15 cellular contexts compared by ENCODE assay signal in the genomic region with DNA sequence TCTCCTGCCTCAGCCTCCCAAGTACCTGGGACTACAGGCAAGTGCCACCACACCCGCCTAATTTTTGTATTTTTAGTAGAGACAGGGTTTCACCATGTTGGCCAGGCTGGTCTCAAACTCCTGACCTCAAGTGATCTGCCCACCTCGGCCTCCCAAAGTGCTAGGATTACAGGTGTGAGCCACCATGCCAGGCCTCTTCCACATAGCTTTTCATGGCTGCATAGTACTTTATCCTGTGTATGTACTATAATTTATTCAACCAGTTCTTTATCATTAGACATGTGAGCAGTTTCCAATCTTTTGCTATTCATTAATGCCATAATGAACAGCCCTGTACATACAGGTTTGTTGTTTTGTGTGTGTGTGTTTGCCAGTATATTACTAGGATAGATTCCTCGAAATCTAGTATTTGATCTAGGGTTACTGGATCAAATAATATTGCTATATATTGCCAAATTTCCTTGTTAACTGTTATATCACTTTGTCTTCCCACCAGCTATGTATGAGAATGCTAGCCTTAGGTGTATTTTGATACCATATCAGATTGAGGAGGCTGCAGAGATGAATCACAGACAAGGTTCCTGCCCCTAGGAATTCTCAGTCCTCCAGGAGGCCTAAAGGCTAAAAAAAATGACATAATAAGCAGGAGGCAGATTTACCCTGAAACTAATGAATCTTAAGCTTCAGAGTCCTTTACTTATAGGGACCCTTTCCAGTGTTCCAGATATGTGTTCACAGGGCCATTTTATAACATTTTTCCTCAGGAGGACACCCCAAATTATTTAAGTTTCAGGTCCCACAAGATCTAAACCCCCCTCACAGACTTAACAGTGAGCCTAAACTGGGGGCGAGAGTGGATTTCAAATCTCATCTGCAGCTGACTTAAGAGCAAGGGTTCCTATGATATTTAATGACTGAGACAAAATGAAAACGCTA. TPM values are rescaled to one million over a fixed set of nuclear protein-coding genes. Genes with fewer than 3 reads are reported as not detected.
DNase-seq lines count a peak whose midpoint lies in the region; ATAC-seq and TF ChIP-seq lines count a peak whose summit lies in the region.
"Had no signal": no experiment of that assay in that cellular context is flagged by ENCODE, and none has a peak within 500 bp of the region (broad histone marks: within the 10 kb centered on the region; RNA-seq: fewer than 3 reads in every experiment).

No MANE protein-coding gene starts in this region.

- H3K18ac ChIP-seq in neuronal stem cell (ENCODE audit: low read length), result no peak overlapping the region

- no peak overlapping the region for H2BK12ac ChIP-seq in neuronal stem cell (ENCODE audit: low read length)

- H2BK5ac ChIP-seq in neuronal stem cell (ENCODE audit: low read length), result no peak overlapping the region

- no peak for DNase-seq in activated T-cell treated with anti-CD3 and anti-CD28 coated beads, Interleukin-2, amount 50 U/mL, for 4 hours
- DNase-seq in activated T-cell treated with anti-CD3 and anti-CD28 coated beads, Interleukin-2, amount 50 U/mL, for 1 hour, result no peak
- DNase-seq in PC-9 (peak in 1 of 2 experiments; percentile 47), psoas muscle (no peak), NCI-H1436 treated with DMSO at 0.1 percent for 48 hours (lab: John Stamatoyannopoulos, UW) (no peak), WERI-Rb-1 (no peak), neuronal stem cell (ENCODE audit: low spot score) (no peak)
- DNase-seq: AML-193, NCI-H345, occipital lobe, stomach had no signal

- peaks cover 6% of the 10 kb centered on the region for H3K36me3 Mint-ChIP-seq in activated T-cell treated with anti-CD3 and anti-CD28 coated beads, Interleukin-2, amount 50 U/mL, for 4 hours (ENCODE audit: insufficient read depth)

- CTCF ChIA-PET in PC-9 (lab: Charles Lee), result no interaction called here

- H3K9me3 Mint-ChIP-seq in activated T-cell treated with anti-CD3 and anti-CD28 coated beads, Interleukin-2, amount 50 U/mL, for 4 hours, result no peaks in the 10 kb centered on the region

- H2AFZ ChIP-seq in PC-9 (no peak overlapping the region; the same call in 1 of the 2 replicates), neuronal stem cell (ENCODE audit: low read length) (no peak overlapping the region)

- H2AK5ac ChIP-seq in neuronal stem cell (ENCODE audit: low read depth, low read length), result no peak overlapping the region

- H3K27me3 Mint-ChIP-seq in activated T-cell treated with anti-CD3 and anti-CD28 coated beads, Interleukin-2, amount 50 U/mL, for 4 hours (ENCODE audit: low read depth), result no peaks in the 10 kb centered on the region

- intact Hi-C loops in PC-9 (cut with micrococcal nuclease; ENCODE audit: unreplicated experiment) (loop anchor here (5.0 kb wide), 2 partner anchors 53 to 168 kb away; no protein-coding TSS in a partner anchor), psoas muscle (cut with DNase I) (loop anchor here (5.0 to 10.0 kb wide), 3 partner anchors 53 to 215 kb away; partner anchors contain the start of gene CEP85 (in 1 of the 2))

- no peaks in the 10 kb centered on the region for H4K20me1 ChIP-seq in PC-9 (ENCODE audit: insufficient read depth)

- H3K79me1 ChIP-seq in neuronal stem cell (ENCODE audit: low read depth, low read length), result peaks cover 3% of the 10 kb centered on the region

- POLR2A ChIA-PET in PC-9 (lab: Charles Lee; ENCODE audit: unreplicated experiment), result interaction anchor here (0.7 kb wide), 1 partner anchor 361 kb away, joined by 3 read pairs; no protein-coding TSS in a partner anchor

- no peak for TF ChIP-seq CTCF in PC-9 (conservative IDR thresholded peaks at IDR 0.05)
- TF ChIP-seq CTCF in psoas muscle (IDR thresholded peaks at IDR 0.05), result no peak
- TF ChIP-seq CTCF in WERI-Rb-1 (IDR thresholded peaks at IDR 0.05; ENCODE audit: low read depth, low read length), result no peak

- peak overlapping the region; percentile 80 for H3K4me3 ChIP-seq in PC-9
- H3K4me3 ChIP-seq in endocrine pancreas (ENCODE audit: control insufficient read depth, insufficient read depth, low read length), result peak overlapping the region; percentile 58
- no peak overlapping the region for H3K4me3 ChIP-seq in psoas muscle
- H3K4me3 ChIP-seq in WERI-Rb-1 (ENCODE audit: low read depth, low read length), result no peak overlapping the region
- H3K4me3 ChIP-seq in neuronal stem cell (ENCODE audit: low read length in 2 of 2), result peak overlapping the region in 1 of 2 donors; percentile 99

- H3K9ac ChIP-seq in endocrine pancreas (ENCODE audit: control insufficient read depth, insufficient read depth, low read length) (no peak overlapping the region), neuronal stem cell (ENCODE audit: low read depth, low read length, poor library complexity) (no peak overlapping the region)

- H4K91ac ChIP-seq in neuronal stem cell (ENCODE audit: low read depth, low read length, poor library complexity), result no peak overlapping the region

- BruUV-seq in PC-9 (replicated peaks; lab: Mats Ljungman, UMichigan), result no TSS peak

- ATAC-seq in activated T-cell treated with anti-CD3 and anti-CD28 coated beads, Interleukin-2, amount 50 U/mL, for 4 hours, result no peak
- ATAC-seq in psoas muscle, result no peak

- no peaks in the 10 kb centered on the region; the same call in 1 of the 2 replicates for H3K36me3 ChIP-seq in PC-9 (ENCODE audit: low read depth)
- H3K36me3 ChIP-seq in endocrine pancreas (ENCODE audit: control insufficient read depth, insufficient read depth, low read length), result no peaks in the 10 kb centered on the region
- no peaks in the 10 kb centered on the region for H3K36me3 ChIP-seq in psoas muscle (ENCODE audit: insufficient read depth in 1 of 2, low read depth in 1 of 2)
- peaks cover 21% of the 10 kb centered on the region for H3K36me3 ChIP-seq in WERI-Rb-1
- peaks cover 5 to 11% of the 10 kb centered on the region in 2 donors for H3K36me3 ChIP-seq in neuronal stem cell (replicated peaks in 1 of 2; ENCODE audit: control insufficient read depth in 2 of 2, insufficient read depth in 2 of 2, low read length in 2 of 2)

- peaks cover 17% of the 10 kb centered on the region; the same call in 1 of the 2 replicates for H3F3A ChIP-seq in PC-9 (ENCODE audit: insufficient read depth, low read depth)

- H3K27me3 ChIP-seq in PC-9 (ENCODE audit: insufficient read depth, low read depth) (no peaks in the 10 kb centered on the region), endocrine pancreas (ENCODE audit: control insufficient read depth, insufficient read depth, low read length) (no peaks in the 10 kb centered on the region), psoas muscle (ENCODE audit: insufficient read depth in 3 of 3, low read length in 2 of 3) (no peaks in the 10 kb centered on the region), WERI-Rb-1 (ENCODE audit: insufficient read depth, low read depth, severe bottlenecking) (no peaks in the 10 kb centered on the region), neuronal stem cell (ENCODE audit: control insufficient read depth in 3 of 3, insufficient read depth in 3 of 3, low read depth in 1 of 3, low read length in 3 of 3) (no peaks in the 10 kb centered on the region)
- H3K27me3 ChIP-seq: stomach had no signal

- no peaks in the 10 kb centered on the region for H3K9me3 ChIP-seq in PC-9 (ENCODE audit: insufficient read depth, low read depth)
- H3K9me3 ChIP-seq in endocrine pancreas (ENCODE audit: control insufficient read depth, low read length), result no peaks in the 10 kb centered on the region
- H3K9me3 ChIP-seq in psoas muscle, result no peaks in the 10 kb centered on the region
- H3K9me3 ChIP-seq in WERI-Rb-1 (ENCODE audit: severe bottlenecking), result no peaks in the 10 kb centered on the region
- H3K9me3 ChIP-seq in neuronal stem cell (replicated peaks in 1 of 2; ENCODE audit: control insufficient read depth in 2 of 2, insufficient read depth in 1 of 2, low read depth in 1 of 2, low read length in 2 of 2), result no peaks in the 10 kb centered on the region
- H3K9me3 ChIP-seq: stomach had no signal

- H3K79me2 ChIP-seq in PC-9 (ENCODE audit: low read depth), result peaks cover 21% of the 10 kb centered on the region

- H2BK120ac ChIP-seq in neuronal stem cell (ENCODE audit: low read depth, low read length), result no peak overlapping the region

- H3K27ac ChIP-seq in PC-9 (no peak overlapping the region), psoas muscle (peak overlapping the region; percentile 96), WERI-Rb-1 (no peak overlapping the region), neuronal stem cell (replicated peaks; ENCODE audit: low read length) (no peak overlapping the region)

- no peak overlapping the region for H4K8ac ChIP-seq in neuronal stem cell (ENCODE audit: low read depth, low read length)

- H3K4me3 Mint-ChIP-seq in activated T-cell treated with anti-CD3 and anti-CD28 coated beads, Interleukin-2, amount 50 U/mL, for 4 hours, result peak overlapping the region; percentile 83

- H3K23ac ChIP-seq in neuronal stem cell (ENCODE audit: low read depth, low read length, poor library complexity), result no peak overlapping the region

- H3K4me1 ChIP-seq in PC-9 (replicated peaks; ENCODE audit: insufficient read depth) (peaks cover 24% of the 10 kb centered on the region), endocrine pancreas (ENCODE audit: control insufficient read depth, insufficient read depth, low read length) (peaks cover 8% of the 10 kb centered on the region), psoas muscle (peaks cover 32% of the 10 kb centered on the region), neuronal stem cell (ENCODE audit: control insufficient read depth in 2 of 2, insufficient read depth in 1 of 2, low read depth in 1 of 2, low read length in 2 of 2) (peaks cover 6 to 13% of the 10 kb centered on the region in 2 donors)

- H3K14ac ChIP-seq in neuronal stem cell (ENCODE audit: low read length), result no peak overlapping the region

- H3K4me1 Mint-ChIP-seq in activated T-cell treated with anti-CD3 and anti-CD28 coated beads, Interleukin-2, amount 50 U/mL, for 4 hours (ENCODE audit: low read depth), result peaks cover 24% of the 10 kb centered on the region

- no peak overlapping the region for H2BK15ac ChIP-seq in neuronal stem cell (ENCODE audit: low read length)

- H3K4me2 ChIP-seq in PC-9 (peak overlapping the region; percentile 94), neuronal stem cell (ENCODE audit: insufficient read depth, low read length, poor library complexity, severe bottlenecking) (no peak overlapping the region)

- WGBS in psoas muscle, 3 donors, result 81 to 89% (median 88%) methylated on average over 5 of the region's 5 CpGs
- no CpG with 5 or more reads among the region's 5 CpGs for WGBS in neuronal stem cell (ENCODE audit: extremely low coverage in 2 of 2, insufficient read length in 2 of 2, insufficient replicate concordance in 1 of 2), 2 donors

- no peaks in the 10 kb centered on the region for H3K9me2 ChIP-seq in PC-9 (ENCODE audit: insufficient read depth)

- no peak overlapping the region for H3K4ac ChIP-seq in neuronal stem cell (ENCODE audit: low read length)

RNA-seq across cellular contexts. Expression of gene PDIK1L, which starts 2.1 kb away (rescaled TPM):
- 10 to 100 TPM in 2 of 3 donors, 1 to 10 TPM in 1; 9.6 to 13.5 (median 12.2) TPM for total RNA-seq in activated T-cell treated with anti-CD3 and anti-CD28 coated beads, Interleukin-2, amount 50 U/mL, for 4 hours
- total RNA-seq in PC-9 (2021) (7.6 and 8.4 TPM in 2 replicates), psoas muscle (1 to 10 TPM; 3.1 to 7.0 (median 5.3) TPM)
- 1 to 10 TPM; 1.4 to 5.8 (median 2.4) TPM for polyA plus RNA-seq in psoas muscle
- 4.3 TPM for polyA plus RNA-seq in neuronal stem cell (2013, experiment 1 of 2)
- 4.8 TPM for polyA plus RNA-seq in neuronal stem cell (2013, experiment 2 of 2)

RNA-seq across cellular contexts. Expression of gene TRIM63, which starts 42.1 kb away (rescaled TPM):
- not detected for total RNA-seq in activated T-cell treated with anti-CD3 and anti-CD28 coated beads, Interleukin-2, amount 50 U/mL, for 4 hours
- total RNA-seq in PC-9 (2021), result not detected in 2 replicates
- total RNA-seq in psoas muscle, result 1,000 to 10,000 TPM in 1 of 4 donors, 100 to 1,000 TPM in 2, 10 to 100 TPM in 1; 74.2 to 2,937 (median 350) TPM
- 1,000 to 10,000 TPM in 2 of 3 donors, 100 to 1,000 TPM in 1; 369 to 2,799 (median 1,951) TPM for polyA plus RNA-seq in psoas muscle
- not detected for polyA plus RNA-seq in neuronal stem cell (2013, experiment 1 of 2)
- not detected for polyA plus RNA-seq in neuronal stem cell (2013, experiment 2 of 2)
- total RNA-seq: H4, LHCN-M2 had no signal

RNA-seq across cellular contexts. Expression of gene FAM110D, which starts 49.4 kb away (rescaled TPM):
- not detected for total RNA-seq in activated T-cell treated with anti-CD3 and anti-CD28 coated beads, Interleukin-2, amount 50 U/mL, for 4 hours
- 0.23 TPM in 1 of 2 replicates, not detected in the other for total RNA-seq in PC-9 (2021)
- total RNA-seq in psoas muscle, result 1 to 10 TPM; 1.2 to 2.9 (median 1.3) TPM
- polyA plus RNA-seq in psoas muscle, result 1 to 10 TPM; 1.4 to 1.7 (median 1.7) TPM
- 0.61 TPM for polyA plus RNA-seq in neuronal stem cell (2013, experiment 1 of 2)
- polyA plus RNA-seq in neuronal stem cell (2013, experiment 2 of 2), result 0.54 TPM
- total RNA-seq: LHCN-M2 had no signal

RNA-seq across cellular contexts. Expression of gene C1orf232, which starts 59.3 kb away (rescaled TPM):
- not detected for total RNA-seq in activated T-cell treated with anti-CD3 and anti-CD28 coated beads, Interleukin-2, amount 50 U/mL, for 4 hours
- not detected in 2 replicates for total RNA-seq in PC-9 (2021)
- not detected for total RNA-seq in psoas muscle
- not detected for polyA plus RNA-seq in psoas muscle
- polyA plus RNA-seq in neuronal stem cell (2013, experiment 1 of 2), result 0.13 TPM
- not detected for polyA plus RNA-seq in neuronal stem cell (2013, experiment 2 of 2)
- total RNA-seq: H4, LHCN-M2, occipital lobe, stomach had no signal
- polyA plus RNA-seq: esophagus, stomach had no signal

Comparison
In these comparisons a context has a peak if more than half of its experiments do, and no peak if none do; other contexts are left out.
1. H3K4me3 ChIP-seq: peak in PC-9 (single experiment) and endocrine pancreas (single experiment); none in psoas muscle (single experiment) and WERI-Rb-1 (single experiment).
2. RNA of gene TRIM63, which starts 42.1 kb away (total RNA-seq): 74.2 to 2,937 TPM in psoas muscle; not detected in activated T-cell treated with anti-CD3 and anti-CD28 coated beads, Interleukin-2, amount 50 U/mL, for 4 hours and not detected in PC-9; every median in the first group is over 10 times any median in the second.